ENCODE assay signal across 22 cellular contexts in genomic region chr12:132451836-132452195, GRCh38.
"Had no signal": no experiment of that assay in that cellular context is flagged by ENCODE, and none has a peak within 500 bp of the region (broad histone marks: within the 10 kb centered on the region; RNA-seq: fewer than 3 reads in every experiment).

No MANE protein-coding gene starts in this region.

- H3K27ac Mint-ChIP-seq: activated T-cell treated with anti-CD3 and anti-CD28 coated beads, Interleukin-2, amount 50 U/mL, for 24 hours; T-cell; T-helper 2 cell treated with Interferon-gamma antibody and Interleukin-4, amounts not matched to agents 5 μg/mL and 100 μg/mL, for 36 hours had no signal

- H3K27ac ChIP-seq: body of pancreas, upper lobe of left lung, VCaP had no signal

- H3K36me3 Mint-ChIP-seq: T-cell had no signal

- ATAC-seq: body of pancreas, left ventricle myocardium superior, sciatic nerve, T-cell had no signal

- H3K27me3 Mint-ChIP-seq: activated T-cell treated with anti-CD3 and anti-CD28 coated beads, Interleukin-2, amount 50 U/mL, for 24 hours had no signal

- H3K9me3 ChIP-seq: body of pancreas, upper lobe of left lung had no signal

- H3K36me3 ChIP-seq: upper lobe of left lung had no signal

- H3K4me3 Mint-ChIP-seq: activated T-cell treated with anti-CD3 and anti-CD28 coated beads, Interleukin-2, amount 50 U/mL, for 24 hours; immature natural killer cell; T-cell; T-helper 2 cell treated with Interferon-gamma antibody and Interleukin-4, amounts not matched to agents 5 μg/mL and 100 μg/mL, for 36 hours had no signal

- DNase-seq: activated CD8-positive, alpha-beta memory T cell treated with anti-CD3 and anti-CD28 coated beads for 24 hours; activated CD8-positive, alpha-beta memory T cell treated with anti-CD3 and anti-CD28 coated beads, Interleukin-2, amount 50 U/mL, for 4 hours; activated naive CD4-positive, alpha-beta T cell treated with Interleukin-2 at 50 U/mL for 16 hours; activated T-cell treated with anti-CD3 and anti-CD28 coated beads, Interleukin-2, amount 50 U/mL, for 24 hours; anterior cingulate cortex; body of pancreas; caudate nucleus; dermis blood vessel endothelial cell; effector CD8-positive, alpha-beta T cell; erythroblast; foreskin fibroblast; immature natural killer cell; left ventricle myocardium superior; nucleus accumbens; small intestine; stimulated activated CD4-positive, alpha-beta T cell treated with anti-CD3 and anti-CD28 coated beads, Interleukin-15, amount 100 ng/mL, for 24 hours; stimulated activated naive CD4-positive, alpha-beta T cell treated with Interleukin-2 at 50 U/mL for 16 hours; T-cell; upper lobe of left lung had no signal

- H3K27me3 ChIP-seq: body of pancreas, upper lobe of left lung had no signal

- H3K9me3 Mint-ChIP-seq: activated T-cell treated with anti-CD3 and anti-CD28 coated beads, Interleukin-2, amount 50 U/mL, for 24 hours; immature natural killer cell; T-cell had no signal

- H3K4me3 ChIP-seq: body of pancreas, upper lobe of left lung had no signal
